8 cellular contexts compared by ENCODE assay signal in genomic region chr15:98599911-98600685, GRCh38. TPM values are rescaled to one million over a fixed set of nuclear protein-coding genes. Genes with fewer than 3 reads are reported as not detected.
DNase-seq lines count a peak whose midpoint lies in the region; ATAC-seq and TF ChIP-seq lines count a peak whose summit lies in the region.

No MANE protein-coding gene starts in this region.

- peak; percentile 29 for DNase-seq in Calu3
- DNase-seq in activated effector memory CD4-positive, alpha-beta T cell treated with anti-CD3 and anti-CD28 coated beads, Interleukin-2, amount 50 U/mL, for 16 hours: peak; percentile 64
- peak; percentile 37 for DNase-seq in left cardiac atrium
- DNase-seq in sigmoid colon: no peak
- DNase-seq in T1000 (lab: John Stamatoyannopoulos, UW): no peak
- DNase-seq in UCSD-AML1 (lab: John Stamatoyannopoulos, UW; ENCODE audit: unreplicated experiment): no peak

- peak overlapping the region; percentile 0 for H3K27ac Mint-ChIP-seq in Calu3 (ENCODE audit: unreplicated experiment)

- H3K27me3 Mint-ChIP-seq in Calu3 (ENCODE audit: unreplicated experiment): peaks cover 32% of the 10 kb centered on the region

- H3K36me3 ChIP-seq in HUES64 (ENCODE audit: insufficient read depth, low read length) (no peaks in the 10 kb centered on the region), sigmoid colon (no peaks in the 10 kb centered on the region)

- peaks cover 17% of the 10 kb centered on the region for H3K4me1 Mint-ChIP-seq in Calu3 (ENCODE audit: low read depth, unreplicated experiment)

- 43% methylated on average over 15 of the region's 15 CpGs for WGBS in HUES64
- 9 to 12% methylated on average over 15 of the region's 15 CpGs for WGBS in sigmoid colon, 2 donors

- intact Hi-C loops in Calu3 (cut with micrococcal nuclease; ENCODE audit: unreplicated experiment): no loop called here
- intact Hi-C loops in left cardiac atrium (cut with DNase I): no loop called here
- intact Hi-C loops in sigmoid colon (cut with DNase I): loop anchor here (5.0 kb wide), 1 partner anchor 47 kb away; the partner anchor contains the start of gene IGF1R

- peak overlapping the region; percentile 17 for H3K4me3 ChIP-seq in HUES64 (ENCODE audit: low read length)
- peak overlapping the region; percentile 30 to 50 (median 46) for H3K4me3 ChIP-seq in sigmoid colon

- H3K27me3 ChIP-seq in HUES64 (ENCODE audit: insufficient read depth, low read length): no peaks in the 10 kb centered on the region
- H3K27me3 ChIP-seq in sigmoid colon: no peaks in the 10 kb centered on the region

- peak overlapping the region; percentile 63 for H3K4me3 Mint-ChIP-seq in Calu3 (ENCODE audit: low read depth, unreplicated experiment)

- peak overlapping the region; percentile 8 for H3K9ac ChIP-seq in HUES64 (ENCODE audit: low read depth, low read length)

- TF ChIP-seq EP300 in sigmoid colon (IDR thresholded peaks at IDR 0.05): no peak

- H3K36me3 Mint-ChIP-seq in Calu3 (ENCODE audit: insufficient read depth, unreplicated experiment): peaks cover 9% of the 10 kb centered on the region

- peak overlapping the region; percentile 40; the same call in 1 of the 2 replicates for H3K27ac ChIP-seq in HUES64 (ENCODE audit: low read depth, low read length)
- H3K27ac ChIP-seq in sigmoid colon: peak overlapping the region; percentile 12 to 71 (median 70)

- H3K4me1 ChIP-seq in HUES64 (ENCODE audit: insufficient read depth, low read length) (peaks cover 30% of the 10 kb centered on the region), sigmoid colon (peaks cover 0 to 23% (median 17%) of the 10 kb centered on the region in 4 donors)

- TF ChIP-seq POLR2A in sigmoid colon (IDR thresholded peaks at IDR 0.05): no peak

- CTCF ChIA-PET in Calu3 (lab: Charles Lee): interaction anchor here (0.8 to 1.1 kb wide), 2 partner anchors 81 to 251 kb away, joined by 3 read pairs; no protein-coding TSS in a partner anchor

- ATAC-seq in GM21390 (IDR thresholded peaks at IDR 0.05; ENCODE audit: unreplicated experiment) (peak; percentile 89), left cardiac atrium (peak; percentile 67 to 93)

- no peaks in the 10 kb centered on the region for H3K9me3 Mint-ChIP-seq in Calu3 (ENCODE audit: low read depth, unreplicated experiment)

- TF ChIP-seq CTCF in Calu3 (IDR thresholded peaks at IDR 0.05; ENCODE audit: unreplicated experiment) (no peak), sigmoid colon (IDR thresholded peaks at IDR 0.05) (no peak)

- H3K9me3 ChIP-seq in HUES64 (ENCODE audit: insufficient read depth, low read depth, low read length): no peaks in the 10 kb centered on the region
- H3K9me3 ChIP-seq in sigmoid colon: no peaks in the 10 kb centered on the region

- BruUV-seq in Calu3 (replicated peaks; lab: Mats Ljungman, UMichigan): no TSS peak

RNA-seq across cellular contexts. Expression of gene IGF1R, which starts 48.2 kb away (rescaled TPM):
- total RNA-seq in Calu3 (2022) (55.5 and 73.9 TPM in 2 replicates), left cardiac atrium (10 to 100 TPM; 27.3 to 56.2 TPM), sigmoid colon (100 to 1,000 TPM in 1 of 4 donors, 10 to 100 TPM in 3; 39.6 to 130 (median 61.3) TPM)
- 29.5 TPM for polyA plus RNA-seq in HUES64 (2013, experiment 1 of 2)
- polyA plus RNA-seq in HUES64 (2013, experiment 2 of 2): 34.0 TPM
- polyA plus RNA-seq in sigmoid colon: 1 to 10 TPM; 1.2 to 8.5 (median 1.4) TPM

Comparison
In these comparisons a context has a peak if more than half of its experiments do, and no peak if none do; other contexts are left out.
1. DNase-seq: peak in Calu3 (single experiment), activated effector memory CD4-positive, alpha-beta T cell treated with anti-CD3 and anti-CD28 coated beads, Interleukin-2, amount 50 U/mL, for 16 hours (single experiment) and left cardiac atrium (single experiment); none in sigmoid colon (single experiment), T1000 (single experiment) and UCSD-AML1 (single experiment).